ENCODE assay signal across 35 cellular contexts in genomic region chr4:61175495-61175894, GRCh38. TPM values are rescaled to one million over a fixed set of nuclear protein-coding genes. Genes with fewer than 3 reads are reported as not detected.
"Had no signal": no experiment of that assay in that cellular context is flagged by ENCODE, and none has a peak within 500 bp of the region (broad histone marks: within the 10 kb centered on the region; RNA-seq: fewer than 3 reads in every experiment).

No MANE protein-coding gene starts in this region.

- H3K4me3 ChIP-seq: MG63 had no signal

- H3K9ac ChIP-seq: KMS-11 had no signal

- H3K4me2 ChIP-seq: KMS-11 had no signal

- H3K9me3 ChIP-seq: MG63 had no signal

- H3K27ac ChIP-seq: KMS-11 had no signal

- DNase-seq: Karpas-422, Kasumi-1, MG63, MM.1S, MV-4-11, NCI-H1048, NCI-H1092, NCI-H1092 treated with DMSO at 0.1 percent for 48 hours, NCI-H1105, NCI-H1105 treated with DMSO at 0.1 percent for 48 hours, NCI-H1417, NCI-H1417 treated with DMSO at 0.1 percent for 48 hours, NCI-H1436, NCI-H1436 treated with DMSO at 0.1 percent for 48 hours, NCI-H146, NCI-H1694, NCI-H1694 treated with DMSO at 0.1 percent for 48 hours, NCI-H187, NCI-H187 treated with DMSO at 0.1 percent for 48 hours, NCI-H1930, NCI-H2029, NCI-H2029 treated with DMSO at 0.1 percent for 48 hours, NCI-H2081, NCI-H2081 treated with DMSO at 0.1 percent for 48 hours, NCI-H2107, NCI-H2171, NCI-H2171 treated with DMSO at 0.1 percent for 48 hours, NCI-H2227 treated with DMSO at 0.1 percent for 48 hours, NCI-H226, NCI-H345, NCI-H446, NCI-H446 treated with DMSO at 0.1 percent for 48 hours, NCI-H510A had no signal

- H3K27me3 ChIP-seq: MG63 had no signal

- H3K36me3 ChIP-seq: MG63 had no signal

RNA-seq across cellular contexts. Expression of gene ADGRL3, which starts 24.6 kb away (rescaled TPM):
- total RNA-seq: M059J had no signal
